ENCODE assay signal across 20 cellular contexts in the genomic region with DNA sequence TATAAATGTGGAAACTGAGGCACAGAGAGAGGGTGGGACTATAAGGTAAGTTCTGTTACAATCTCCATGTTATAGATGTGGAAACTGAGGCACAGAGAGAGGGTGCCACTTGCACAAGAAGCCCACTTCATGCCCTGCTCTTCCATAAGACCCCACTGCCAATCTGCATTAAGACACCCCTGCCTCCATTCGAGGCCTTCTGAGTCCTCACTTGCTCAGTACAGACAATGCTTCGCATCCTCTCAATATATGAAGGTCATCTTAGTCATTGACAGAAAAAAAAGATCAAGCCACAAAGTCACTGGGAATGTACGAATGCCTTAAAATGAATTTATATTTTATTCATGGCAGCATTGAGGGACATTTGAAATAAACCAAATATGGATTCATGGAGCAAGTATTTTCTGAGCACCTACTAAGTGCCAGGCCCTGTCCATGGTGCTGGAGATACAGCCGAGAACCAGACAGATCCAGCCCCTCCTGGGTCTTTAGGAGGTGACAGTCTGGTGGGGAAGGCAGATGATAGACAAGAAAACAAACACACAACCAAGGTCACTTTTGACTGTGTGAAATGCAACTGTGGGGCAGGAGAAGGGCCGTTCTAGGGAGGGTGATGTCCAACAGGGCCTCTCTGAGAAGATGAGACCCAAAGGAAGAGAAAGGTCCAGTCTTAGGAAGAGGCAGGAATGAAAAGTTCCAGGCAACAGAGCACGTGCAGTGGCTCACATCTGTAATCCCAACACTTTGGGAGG.
DNase-seq lines count a peak whose midpoint lies in the region; ATAC-seq, FAIRE-seq and TF ChIP-seq lines count a peak whose summit lies in the region.
"Had no signal": no experiment of that assay in that cellular context is flagged by ENCODE, and none has a peak within 500 bp of the region (broad histone marks: within the 10 kb centered on the region; RNA-seq: fewer than 3 reads in every experiment).

No MANE protein-coding gene starts in this region.

- H3K36me3 ChIP-seq in right atrium auricular region (no peaks in the 10 kb centered on the region), K562 (ENCODE audit: control insufficient read depth, insufficient read depth, low read length) (no peaks in the 10 kb centered on the region), prostate gland (no peaks in the 10 kb centered on the region), upper lobe of right lung (no peaks in the 10 kb centered on the region), colonic mucosa (no peaks in the 10 kb centered on the region)

- H3K9me1 ChIP-seq in K562 (ENCODE audit: control insufficient read depth, insufficient read depth, low read length) = peaks cover 2% of the 10 kb centered on the region

- no peak overlapping the region for H3K4me2 ChIP-seq in K562 (ENCODE audit: insufficient read depth, low read length)

- H3K4me3 ChIP-seq in right atrium auricular region (no peak overlapping the region), right cardiac atrium (ENCODE audit: low read length) (no peak overlapping the region), K562 (no peak overlapping the region), prostate gland (no peak overlapping the region), upper lobe of right lung (no peak overlapping the region), colonic mucosa (no peak overlapping the region)

- 93% methylated on average over 6 of the region's 6 CpGs for WGBS in right cardiac atrium
- WGBS in K562 (ENCODE audit: insufficient coverage, low coverage, missing lambda C conversion rate) = 20% methylated on average over 6 of the region's 6 CpGs
- 91% methylated on average over 6 of the region's 6 CpGs for WGBS in prostate gland

- FAIRE-seq in K562 (lab: Jason Lieb, UNC) = no peak
- FAIRE-seq: islet of Langerhans had no signal

- TF ChIP-seq CTCF in right atrium auricular region (IDR thresholded peaks at IDR 0.05) (no peak), K562 (IDR thresholded peaks at IDR 0.05 in 2 of 3, conservative IDR thresholded peaks at IDR 0.05 in 1 of 3; ENCODE audit: insufficient read depth in 2 of 3, low read depth in 1 of 3, low read length in 3 of 3) (no peak), prostate gland (IDR thresholded peaks at IDR 0.05) (no peak), upper lobe of right lung (IDR thresholded peaks at IDR 0.05) (no peak), colonic mucosa (IDR thresholded peaks at IDR 0.05) (no peak)

- no peaks in the 10 kb centered on the region for H3K79me2 ChIP-seq in K562 (ENCODE audit: control insufficient read depth, insufficient read depth, low read length)

- no peak for DNase-seq in right atrium auricular region (ENCODE audit: low spot score)
- no peak for DNase-seq in right cardiac atrium
- DNase-seq in K562 (ENCODE audit: extremely low read depth in 1 of 4, low spot score in 3 of 4) = peak in 1 of 4 experiments; percentile 30
- no peak for DNase-seq in prostate gland (ENCODE audit: low spot score)
- DNase-seq in upper lobe of right lung = no peak
- no peak for DNase-seq in dedifferentiated amniotic fluid mesenchymal stem cell (ENCODE audit: extremely low spot score)
- no peak for DNase-seq in colonic mucosa
- no peak for DNase-seq in GM03348 (ENCODE audit: low spot score)
- DNase-seq: activated CD4-positive, alpha-beta T cell treated with anti-CD3 and anti-CD28 coated beads for 48 hours; foreskin fibroblast; hypothalamus; mesenchymal stem cell; naive thymus-derived CD8-positive, alpha-beta T cell; NCI-H1694 treated with DMSO at 0.1 percent for 48 hours; NCI-H748 treated with DMSO at 0.1 percent for 48 hours; SHP77; stimulated activated CD4-positive, alpha-beta T cell treated with anti-CD3 and anti-CD28 coated beads, Interleukin-4, amount 100 ng/mL, for 4 hours; T-cell had no signal

- no peaks in the 10 kb centered on the region for H3K27me3 ChIP-seq in right atrium auricular region
- no peaks in the 10 kb centered on the region for H3K27me3 ChIP-seq in right cardiac atrium (ENCODE audit: control insufficient read depth, insufficient read depth)
- H3K27me3 ChIP-seq in K562 (ENCODE audit: control insufficient read depth in 2 of 2, insufficient read depth in 2 of 2, low read length in 2 of 2) = peaks cover 2 to 13% of the 10 kb centered on the region in 2 experiments; a peak in 3 of 5 replicates
- no peaks in the 10 kb centered on the region for H3K27me3 ChIP-seq in prostate gland (replicated peaks; ENCODE audit: insufficient read depth)
- no peaks in the 10 kb centered on the region for H3K27me3 ChIP-seq in upper lobe of right lung
- H3K27me3 ChIP-seq in colonic mucosa = no peaks in the 10 kb centered on the region

- H3K9ac ChIP-seq in K562 (ENCODE audit: insufficient read depth in 1 of 2, low read depth in 2 of 2, low read length in 2 of 2) (no peak overlapping the region), colonic mucosa (ENCODE audit: low read depth in 2 of 2, low read length in 2 of 2) (peak overlapping the region in 1 of 2 donors; percentile 40)

- TF ChIP-seq POLR2A in K562 (conservative IDR thresholded peaks at IDR 0.05) = no peak
- no peak for TF ChIP-seq POLR2A in prostate gland (IDR thresholded peaks at IDR 0.05)

- ATAC-seq in right cardiac atrium (no peak), K562 (no peak), upper lobe of right lung (no peak)
- ATAC-seq: naive thymus-derived CD8-positive, alpha-beta T cell; T-cell had no signal

- CTCF ChIA-PET in K562 (lab: Yijun Ruan, JAX; ENCODE audit: low intra/inter-chr PET ratio) = no interaction called here

- H3K4me1 ChIP-seq in right atrium auricular region (peaks cover 0 to 26% of the 10 kb centered on the region in 2 donors), right cardiac atrium (ENCODE audit: control insufficient read depth, insufficient read depth, low read length) (peaks cover 17% of the 10 kb centered on the region), K562 (replicated peaks in 1 of 2; ENCODE audit: control insufficient read depth in 2 of 2, insufficient read depth in 2 of 2, low read length in 2 of 2) (peaks cover 3 to 12% of the 10 kb centered on the region in 2 experiments), prostate gland (replicated peaks) (peaks cover 23% of the 10 kb centered on the region), upper lobe of right lung (peaks cover 43% of the 10 kb centered on the region), colonic mucosa (peaks cover 8% of the 10 kb centered on the region)

- TF ChIP-seq EP300 in K562 (IDR thresholded peaks at IDR 0.05; ENCODE audit: low read length) = no peak

- POLR2A ChIA-PET in K562 (lab: Yijun Ruan, JAX) = no interaction called here

- no peaks in the 10 kb centered on the region for H4K20me1 ChIP-seq in K562 (replicated peaks; ENCODE audit: control insufficient read depth, insufficient read depth, low read length)

- intact Hi-C loops in right cardiac atrium (cut with DNase I) (loop anchor here in 1 of 4 donors (5.0 kb wide), 1 partner anchor 35 kb away; no protein-coding TSS in a partner anchor), K562 (cut with micrococcal nuclease) (no loop called here), prostate gland (cut with DNase I) (no loop called here), upper lobe of right lung (cut with DNase I) (no loop called here), colonic mucosa (cut with DNase I) (no loop called here)

- peaks cover 0 to 14% of the 10 kb centered on the region in 2 donors for H3K9me3 ChIP-seq in right atrium auricular region
- H3K9me3 ChIP-seq in right cardiac atrium (ENCODE audit: control insufficient read depth, low read length) = no peaks in the 10 kb centered on the region
- H3K9me3 ChIP-seq in K562 (replicated peaks; ENCODE audit: control insufficient read depth, insufficient read depth, low read depth, low read length) = peaks cover 8% of the 10 kb centered on the region
- no peaks in the 10 kb centered on the region for H3K9me3 ChIP-seq in prostate gland
- peaks cover 6% of the 10 kb centered on the region for H3K9me3 ChIP-seq in upper lobe of right lung
- H3K9me3 ChIP-seq in colonic mucosa = no peaks in the 10 kb centered on the region

- no peak for TF ChIP-seq RAD21 in K562 (CRISPR knock-in tag; conservative IDR thresholded peaks at IDR 0.05 in 1 of 2, IDR thresholded peaks at IDR 0.05 in 1 of 2)

- H3K27ac ChIP-seq in right atrium auricular region = peak overlapping the region; percentile 98 to 99
- no peak overlapping the region for H3K27ac ChIP-seq in right cardiac atrium (ENCODE audit: low read length)
- H3K27ac ChIP-seq in K562 (ENCODE audit: extremely low read depth, low read depth, low read length) = no peak overlapping the region
- H3K27ac ChIP-seq in prostate gland = peak overlapping the region; percentile 97 to 98
- peak overlapping the region; percentile 98 for H3K27ac ChIP-seq in upper lobe of right lung
- H3K27ac ChIP-seq in colonic mucosa = no peak overlapping the region
- H3K27ac ChIP-seq: HL-60 had no signal

- no TSS peak for BruUV-seq in K562 (replicated peaks; lab: Mats Ljungman, UMichigan)

- in situ Hi-C loops in K562 (cut with MboI) = no loop called here

- no peak overlapping the region for H2AFZ ChIP-seq in K562 (ENCODE audit: low read depth, low read length)

TF ChIP-seq in K562, 482 proteins besides CTCF, POLR2A, EP300 and RAD21 (continues in another document):
- TF ChIP-seq, protein P1, sequence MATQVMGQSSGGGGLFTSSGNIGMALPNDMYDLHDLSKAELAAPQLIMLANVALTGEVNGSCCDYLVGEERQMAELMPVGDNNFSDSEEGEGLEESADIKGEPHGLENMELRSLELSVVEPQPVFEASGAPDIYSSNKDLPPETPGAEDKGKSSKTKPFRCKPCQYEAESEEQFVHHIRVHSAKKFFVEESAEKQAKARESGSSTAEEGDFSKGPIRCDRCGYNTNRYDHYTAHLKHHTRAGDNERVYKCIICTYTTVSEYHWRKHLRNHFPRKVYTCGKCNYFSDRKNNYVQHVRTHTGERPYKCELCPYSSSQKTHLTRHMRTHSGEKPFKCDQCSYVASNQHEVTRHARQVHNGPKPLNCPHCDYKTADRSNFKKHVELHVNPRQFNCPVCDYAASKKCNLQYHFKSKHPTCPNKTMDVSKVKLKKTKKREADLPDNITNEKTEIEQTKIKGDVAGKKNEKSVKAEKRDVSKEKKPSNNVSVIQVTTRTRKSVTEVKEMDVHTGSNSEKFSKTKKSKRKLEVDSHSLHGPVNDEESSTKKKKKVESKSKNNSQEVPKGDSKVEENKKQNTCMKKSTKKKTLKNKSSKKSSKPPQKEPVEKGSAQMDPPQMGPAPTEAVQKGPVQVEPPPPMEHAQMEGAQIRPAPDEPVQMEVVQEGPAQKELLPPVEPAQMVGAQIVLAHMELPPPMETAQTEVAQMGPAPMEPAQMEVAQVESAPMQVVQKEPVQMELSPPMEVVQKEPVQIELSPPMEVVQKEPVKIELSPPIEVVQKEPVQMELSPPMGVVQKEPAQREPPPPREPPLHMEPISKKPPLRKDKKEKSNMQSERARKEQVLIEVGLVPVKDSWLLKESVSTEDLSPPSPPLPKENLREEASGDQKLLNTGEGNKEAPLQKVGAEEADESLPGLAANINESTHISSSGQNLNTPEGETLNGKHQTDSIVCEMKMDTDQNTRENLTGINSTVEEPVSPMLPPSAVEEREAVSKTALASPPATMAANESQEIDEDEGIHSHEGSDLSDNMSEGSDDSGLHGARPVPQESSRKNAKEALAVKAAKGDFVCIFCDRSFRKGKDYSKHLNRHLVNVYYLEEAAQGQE (CRISPR knock-in tag; IDR thresholded peaks at IDR 0.05; ENCODE audit: low read depth) = peak; percentile 86
- TF ChIP-seq NR3C1 (CRISPR knock-in tag; IDR thresholded peaks at IDR 0.05) = 0 out of 2 replicates have a peak, but pooled peaks have one; percentile 28
- TF ChIP-seq ZKSCAN1 (IDR thresholded peaks at IDR 0.05; ENCODE audit: low read depth, low read length) = peak; percentile 99

Comparison
In these comparisons a context has a peak if more than half of its experiments do, and no peak if none do; other contexts are left out.
1. H3K27ac ChIP-seq: peak in right atrium auricular region (2 of 2), prostate gland (2 of 2) and upper lobe of right lung (single experiment); none in right cardiac atrium (single experiment), K562 (single experiment) and colonic mucosa (single experiment).